ENCODE assay signal across 16 cellular contexts in genomic region chr9:120874226-120874839, GRCh38. TPM values are rescaled to one million over a fixed set of nuclear protein-coding genes. Genes with fewer than 3 reads are reported as not detected.
A peak's percentile ranks its signal among the peaks of the same experiment; 100 is the strongest.
DNase-seq lines count a peak whose midpoint lies in the region; ATAC-seq, FAIRE-seq and TF ChIP-seq lines count a peak whose summit lies in the region.
"Had no signal": no experiment of that assay in that cellular context is flagged by ENCODE, and none has a peak within 500 bp of the region (broad histone marks: within the 10 kb centered on the region; RNA-seq: fewer than 3 reads in every experiment).

No MANE protein-coding gene starts in this region.

- no peak for TF ChIP-seq RAD21 in SK-N-SH (IDR thresholded peaks at IDR 0.05; ENCODE audit: low read length)

- H3K4me2 ChIP-seq in OCI-LY3 (ENCODE audit: low read length) = no peak overlapping the region
- peak overlapping the region; percentile 9 for H3K4me2 ChIP-seq in astrocyte (ENCODE audit: low read length)
- no peak overlapping the region for H3K4me2 ChIP-seq in SK-N-SH

- no peaks in the 10 kb centered on the region for H3K9me2 ChIP-seq in SK-N-SH

- H3K27me3 ChIP-seq in OCI-LY3 (ENCODE audit: low read depth, low read length) = no peaks in the 10 kb centered on the region
- H3K27me3 ChIP-seq in astrocyte (ENCODE audit: insufficient read depth, low read length) = no peaks in the 10 kb centered on the region
- no peaks in the 10 kb centered on the region for H3K27me3 ChIP-seq in SK-N-SH (ENCODE audit: insufficient read depth)

- TF ChIP-seq EP300 in SK-N-SH (IDR thresholded peaks at IDR 0.05; ENCODE audit: borderline replicate concordance in 1 of 2, low read depth in 1 of 2, low read length in 1 of 2) = no peak

- H3K4me3 ChIP-seq in OCI-LY3 (ENCODE audit: low read length) (no peak overlapping the region), astrocyte (ENCODE audit: insufficient read depth, low read depth, low read length) (no peak overlapping the region), SK-N-SH (ENCODE audit: low read depth in 2 of 2, low read length in 1 of 2) (no peak overlapping the region)

- CTCF ChIA-PET in SK-N-SH (lab: Yijun Ruan, JAX) = interaction anchor here (1.4 to 3.3 kb wide), 3 partner anchors 10 to 108 kb away, joined by 3 to 12 read pairs (median 4); no protein-coding TSS in a partner anchor

- no peak for FAIRE-seq in astrocyte (lab: Jason Lieb, UNC)
- FAIRE-seq: GM12892 had no signal

- H3K9me3 ChIP-seq in OCI-LY3 (ENCODE audit: insufficient read depth, low read length) (no peaks in the 10 kb centered on the region), astrocyte (ENCODE audit: insufficient read depth, low read depth, low read length) (no peaks in the 10 kb centered on the region), SK-N-SH (no peaks in the 10 kb centered on the region)

- H3K27ac Mint-ChIP-seq in astrocyte (ENCODE audit: unreplicated experiment) = no peak overlapping the region
- H3K27ac Mint-ChIP-seq in stimulated activated effector memory CD8-positive, alpha-beta T cell treated with anti-CD3 and anti-CD28 coated beads, Interleukin-12 subunit alpha, Interleukin-12 subunit beta, amount 100 ng/mL, for 72 hours = peak overlapping the region; percentile 88
- H3K27ac Mint-ChIP-seq: progenitor cell of endocrine pancreas had no signal

- no peak overlapping the region for H2AFZ ChIP-seq in OCI-LY3 (ENCODE audit: low read depth, low read length)
- H2AFZ ChIP-seq in astrocyte (ENCODE audit: low read depth, low read length) = no peak overlapping the region
- H2AFZ ChIP-seq in SK-N-SH (ENCODE audit: low read depth) = no peak overlapping the region

- 100% methylated on average over 7 of the region's 8 CpGs for WGBS in SK-N-SH (ENCODE audit: low lambda C conversion rate)

- DNase-seq in activated T-cell treated with anti-CD3 and anti-CD28 coated beads, Interleukin-2, amount 50 U/mL, for 4 hours = no peak
- no peak for DNase-seq in activated T-cell treated with anti-CD3 and anti-CD28 coated beads, Interleukin-2, amount 50 U/mL, for 1 hour
- no peak for DNase-seq in astrocyte (ENCODE audit: low read depth)
- DNase-seq in stimulated activated effector memory CD8-positive, alpha-beta T cell treated with anti-CD3 and anti-CD28 coated beads, Interleukin-12 subunit alpha, Interleukin-12 subunit beta, amount 100 ng/mL, for 72 hours (ENCODE audit: low spot score in 2 of 2) = no peak
- DNase-seq in SK-N-SH = no peak
- no peak for DNase-seq in GDM1 (lab: John Stamatoyannopoulos, UW)
- DNase-seq: cortex of kidney, DMS79, GOT3, midbrain, NCI-H1417 treated with DMSO at 0.1 percent for 48 hours, NCI-H524 treated with DMSO at 0.1 percent for 48 hours had no signal

- H3K9me3 Mint-ChIP-seq in activated T-cell treated with anti-CD3 and anti-CD28 coated beads, Interleukin-2, amount 50 U/mL, for 4 hours = no peaks in the 10 kb centered on the region
- H3K9me3 Mint-ChIP-seq in astrocyte (ENCODE audit: unreplicated experiment) = peaks cover 1% of the 10 kb centered on the region
- H3K9me3 Mint-ChIP-seq in stimulated activated effector memory CD8-positive, alpha-beta T cell treated with anti-CD3 and anti-CD28 coated beads, Interleukin-12 subunit alpha, Interleukin-12 subunit beta, amount 100 ng/mL, for 72 hours = no peaks in the 10 kb centered on the region

- H3K36me3 ChIP-seq in OCI-LY3 (replicated peaks; ENCODE audit: low read depth, low read length) (peaks cover 35% of the 10 kb centered on the region), astrocyte (ENCODE audit: insufficient read depth, low read length) (peaks cover 6% of the 10 kb centered on the region), SK-N-SH (replicated peaks in 1 of 2; ENCODE audit: control insufficient read depth in 1 of 2, insufficient read depth in 2 of 2, low read length in 1 of 2) (peaks cover 13 to 23% of the 10 kb centered on the region in 2 experiments)

- no peaks in the 10 kb centered on the region for H4K20me1 ChIP-seq in OCI-LY3 (ENCODE audit: insufficient read depth, low read length)
- no peaks in the 10 kb centered on the region for H4K20me1 ChIP-seq in astrocyte (ENCODE audit: insufficient read depth, low read length)
- no peaks in the 10 kb centered on the region for H4K20me1 ChIP-seq in SK-N-SH (ENCODE audit: insufficient read depth)

- H3K4me1 Mint-ChIP-seq in activated T-cell treated with anti-CD3 and anti-CD28 coated beads, Interleukin-2, amount 50 U/mL, for 4 hours (ENCODE audit: low read depth) = peaks cover 67% of the 10 kb centered on the region
- peaks cover 11% of the 10 kb centered on the region for H3K4me1 Mint-ChIP-seq in astrocyte (ENCODE audit: low read depth, unreplicated experiment)
- peaks cover 70% of the 10 kb centered on the region for H3K4me1 Mint-ChIP-seq in stimulated activated effector memory CD8-positive, alpha-beta T cell treated with anti-CD3 and anti-CD28 coated beads, Interleukin-12 subunit alpha, Interleukin-12 subunit beta, amount 100 ng/mL, for 72 hours

- H3K9ac ChIP-seq in OCI-LY3 (ENCODE audit: low read length) (no peak overlapping the region), astrocyte (ENCODE audit: low read length) (no peak overlapping the region), SK-N-SH (no peak overlapping the region)

- no peak for ATAC-seq in activated T-cell treated with anti-CD3 and anti-CD28 coated beads, Interleukin-2, amount 50 U/mL, for 4 hours
- no peak for ATAC-seq in stimulated activated effector memory CD8-positive, alpha-beta T cell treated with anti-CD3 and anti-CD28 coated beads, Interleukin-12 subunit alpha, Interleukin-12 subunit beta, amount 100 ng/mL, for 72 hours
- no peak for ATAC-seq in HG03342 (IDR thresholded peaks at IDR 0.05; ENCODE audit: unreplicated experiment)

- peaks cover 22% of the 10 kb centered on the region for H3K36me3 Mint-ChIP-seq in activated T-cell treated with anti-CD3 and anti-CD28 coated beads, Interleukin-2, amount 50 U/mL, for 4 hours (ENCODE audit: insufficient read depth)
- H3K36me3 Mint-ChIP-seq in astrocyte (ENCODE audit: low read depth, unreplicated experiment) = peaks cover 5% of the 10 kb centered on the region
- peaks cover 92% of the 10 kb centered on the region for H3K36me3 Mint-ChIP-seq in stimulated activated effector memory CD8-positive, alpha-beta T cell treated with anti-CD3 and anti-CD28 coated beads, Interleukin-12 subunit alpha, Interleukin-12 subunit beta, amount 100 ng/mL, for 72 hours

- H3K27me3 Mint-ChIP-seq in activated T-cell treated with anti-CD3 and anti-CD28 coated beads, Interleukin-2, amount 50 U/mL, for 4 hours (ENCODE audit: low read depth) = no peaks in the 10 kb centered on the region
- H3K27me3 Mint-ChIP-seq in astrocyte (ENCODE audit: low read depth, unreplicated experiment) = peaks cover 3% of the 10 kb centered on the region

- peaks cover 5% of the 10 kb centered on the region for H3F3A ChIP-seq in SK-N-SH (replicated peaks; ENCODE audit: insufficient read depth)

- POLR2A ChIA-PET in SK-N-SH (lab: Yijun Ruan, JAX) = interaction anchor here (0.6 to 0.7 kb wide), 2 partner anchors 61 to 81 kb away, joined by 3 to 4 read pairs; partner anchors contain the start of gene FBXW2

- peaks cover 34% of the 10 kb centered on the region for H3K79me2 ChIP-seq in OCI-LY3 (ENCODE audit: low read length)
- peaks cover 21% of the 10 kb centered on the region for H3K79me2 ChIP-seq in astrocyte (ENCODE audit: insufficient read depth, low read length)
- H3K79me2 ChIP-seq in SK-N-SH (ENCODE audit: insufficient read depth) = peaks cover 26% of the 10 kb centered on the region

- H3K27ac ChIP-seq in OCI-LY3 (ENCODE audit: low read length) (peak overlapping the region; percentile 89; the same call in 1 of the 2 replicates), astrocyte (ENCODE audit: low read depth, low read length) (no peak overlapping the region), SK-N-SH (ENCODE audit: low read depth in 2 of 2, low read length in 1 of 2) (peak overlapping the region in 1 of 2 experiments; percentile 66; a peak in 2 of 4 replicates)

- TF ChIP-seq CTCF in OCI-LY3 (IDR thresholded peaks at IDR 0.05; ENCODE audit: low read depth, low read length) (no peak), astrocyte (IDR thresholded peaks at IDR 0.05; ENCODE audit: insufficient read depth, low read depth, low read length) (no peak), SK-N-SH (IDR thresholded peaks at IDR 0.05) (no peak)

- peak overlapping the region; percentile 1 for H3K4me3 Mint-ChIP-seq in activated T-cell treated with anti-CD3 and anti-CD28 coated beads, Interleukin-2, amount 50 U/mL, for 4 hours
- no peak overlapping the region for H3K4me3 Mint-ChIP-seq in astrocyte (ENCODE audit: unreplicated experiment)
- H3K4me3 Mint-ChIP-seq in stimulated activated effector memory CD8-positive, alpha-beta T cell treated with anti-CD3 and anti-CD28 coated beads, Interleukin-12 subunit alpha, Interleukin-12 subunit beta, amount 100 ng/mL, for 72 hours = peak overlapping the region; percentile 86

- H3K4me1 ChIP-seq in OCI-LY3 (ENCODE audit: low read length) = peaks cover 31% of the 10 kb centered on the region
- H3K4me1 ChIP-seq in astrocyte (ENCODE audit: insufficient read depth, low read length) = peaks cover 27% of the 10 kb centered on the region
- H3K4me1 ChIP-seq in SK-N-SH (ENCODE audit: control insufficient read depth in 1 of 2, insufficient read depth in 2 of 2, low read depth in 1 of 2, low read length in 1 of 2) = peaks cover 15 to 28% of the 10 kb centered on the region in 2 experiments; a peak in 3 of 4 replicates

TF ChIP-seq in SK-N-SH, 30 proteins besides CTCF, POLR2A, EP300 and RAD21 (continues in another document):
- TF ChIP-seq MXI1 (IDR thresholded peaks at IDR 0.05; ENCODE audit: low read depth, low read length) = no peak

RNA-seq across cellular contexts. Expression of gene PHF19, which starts 2.7 kb away (rescaled TPM):
- total RNA-seq in activated T-cell treated with anti-CD3 and anti-CD28 coated beads, Interleukin-2, amount 50 U/mL, for 4 hours = 10 to 100 TPM; 59.2 to 75.1 (median 64.8) TPM
- 18.0 and 19.5 TPM in 2 replicates for total RNA-seq in astrocyte
- 24.5 and 33.4 TPM in 2 replicates for polyA plus RNA-seq in SK-N-SH (2012; rRNA removed)
- polyA plus RNA-seq in SK-N-SH (2012; cell fraction: cytosol; rRNA removed) = 18.0 and 25.0 TPM in 2 replicates
- polyA plus RNA-seq in SK-N-SH (2012; cell fraction: nucleus; rRNA removed) = 38.5 and 64.8 TPM in 2 replicates

RNA-seq across cellular contexts. Expression of gene PSMD5, which starts 31.6 kb away (rescaled TPM):
- total RNA-seq in activated T-cell treated with anti-CD3 and anti-CD28 coated beads, Interleukin-2, amount 50 U/mL, for 4 hours = 10 to 100 TPM; 64.3 to 75.9 (median 73.3) TPM
- 66.2 and 78.1 TPM in 2 replicates for total RNA-seq in astrocyte
- polyA plus RNA-seq in SK-N-SH (2012; rRNA removed) = 13.7 and 18.2 TPM in 2 replicates
- 20.7 and 22.6 TPM in 2 replicates for polyA plus RNA-seq in SK-N-SH (2012; cell fraction: cytosol; rRNA removed)
- 6.3 and 14.1 TPM in 2 replicates for polyA plus RNA-seq in SK-N-SH (2012; cell fraction: nucleus; rRNA removed)

RNA-seq across cellular contexts. Expression of gene TRAF1, which starts 52.3 kb away (rescaled TPM):
- 100 to 1,000 TPM; 256 to 343 (median 265) TPM for total RNA-seq in activated T-cell treated with anti-CD3 and anti-CD28 coated beads, Interleukin-2, amount 50 U/mL, for 4 hours
- total RNA-seq in astrocyte = 4.2 and 4.7 TPM in 2 replicates
- polyA plus RNA-seq in SK-N-SH (2012; rRNA removed) = 1.2 and 1.5 TPM in 2 replicates
- 0.54 and 0.84 TPM in 2 replicates for polyA plus RNA-seq in SK-N-SH (2012; cell fraction: cytosol; rRNA removed)
- 3.0 and 3.6 TPM in 2 replicates for polyA plus RNA-seq in SK-N-SH (2012; cell fraction: nucleus; rRNA removed)

Comparison
In these comparisons a context has a peak if more than half of its experiments do, and no peak if none do; other contexts are left out.
1. RNA of gene TRAF1, which starts 52.3 kb away (total RNA-seq): 256 to 343 TPM in activated T-cell treated with anti-CD3 and anti-CD28 coated beads, Interleukin-2, amount 50 U/mL, for 4 hours; 4.2 to 4.7 TPM in astrocyte; every median in the first group is over 10 times any median in the second.